Comparison of ENCODE assay signal across 20 cellular contexts in the genomic region with DNA sequence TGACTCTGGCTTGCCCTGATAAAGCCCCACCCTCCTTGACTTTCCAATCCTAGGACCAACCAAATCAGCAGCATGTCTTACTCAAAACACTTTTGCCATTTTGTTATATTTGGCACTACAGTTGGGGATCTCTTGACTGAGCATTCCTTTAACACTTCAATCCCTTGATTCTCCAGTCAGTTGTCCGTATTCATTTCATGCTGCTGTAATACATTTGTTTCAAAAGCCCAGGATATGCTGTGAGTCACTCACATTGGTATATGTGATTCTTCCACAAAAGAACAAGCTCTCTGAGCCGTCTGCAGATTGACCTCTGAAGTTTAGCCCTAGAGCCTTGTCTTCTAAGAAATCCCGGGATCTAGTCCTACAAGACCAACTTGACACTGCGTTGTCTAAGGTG. TPM values are rescaled to one million over a fixed set of nuclear protein-coding genes. Genes with fewer than 3 reads are reported as not detected.
A peak's percentile ranks its signal among the peaks of the same experiment; 100 is the strongest.
DNase-seq lines count a peak whose midpoint lies in the region; TF ChIP-seq lines count a peak whose summit lies in the region.
"Had no signal": no experiment of that assay in that cellular context is flagged by ENCODE, and none has a peak within 500 bp of the region (broad histone marks: within the 10 kb centered on the region; RNA-seq: fewer than 3 reads in every experiment).

No MANE protein-coding gene starts in this region.

- DNase-seq in GM23248: peak; percentile 29
- peak; percentile 18 for DNase-seq in brain microvascular endothelial cell
- DNase-seq in fibroblast of villous mesenchyme (ENCODE audit: low read depth): peak; percentile 17
- DNase-seq in NCI-H524 (lab: John Stamatoyannopoulos, UW): no peak
- DNase-seq in superior temporal gyrus (ENCODE audit: extremely low spot score): no peak
- DNase-seq in stimulated activated CD4-positive, alpha-beta T cell treated with anti-CD3 and anti-CD28 coated beads, Interleukin-2, amount 100 ng/mL, for 24 hours: no peak
- no peak for DNase-seq in COR-L47 (lab: John Stamatoyannopoulos, UW)
- DNase-seq: activated CD4-positive, alpha-beta T cell treated with anti-CD3 and anti-CD28 coated beads for 36 hours; activated T-cell treated with anti-CD3 and anti-CD28 coated beads, Interleukin-2, amount 50 U/mL, for 72 hours; effector memory CD8-positive, alpha-beta T cell; heart right ventricle; left lung; midbrain; NCI-H1417; NK-92 treated with Interleukin-12 subunit alpha and Interleukin-12 subunit beta, amount 100 ng/mL, for 24 hours; SJCRH30 had no signal

- H3K36me3 ChIP-seq in GM23248 (ENCODE audit: low read depth): no peaks in the 10 kb centered on the region
- no peaks in the 10 kb centered on the region for H3K36me3 ChIP-seq in brain microvascular endothelial cell (replicated peaks)
- H3K36me3 ChIP-seq: prostate gland, SJCRH30, vagina had no signal

- H2AFZ ChIP-seq in GM23248: no peak overlapping the region
- H2AFZ ChIP-seq: GM23338 had no signal

- no peaks in the 10 kb centered on the region for H3K9me3 ChIP-seq in GM23248 (ENCODE audit: low read depth)
- H3K9me3 ChIP-seq: heart right ventricle, left lung, prostate gland, SJCRH30, vagina had no signal

- 83% methylated on average over 4 of the region's 4 CpGs for WGBS in GM23248 (ENCODE audit: low coverage in 1 of 2, low lambda C conversion rate in 2 of 2, missing lambda C conversion rate in 2 of 2), 2 experiments

- H3K4me3 ChIP-seq in GM23248: no peak overlapping the region
- no peak overlapping the region for H3K4me3 ChIP-seq in brain microvascular endothelial cell (ENCODE audit: low read depth, low read length)
- H3K4me3 ChIP-seq in fibroblast of villous mesenchyme (ENCODE audit: low read depth, low read length): no peak overlapping the region
- H3K4me3 ChIP-seq: GM23338, heart right ventricle, left lung, prostate gland, SJCRH30, vagina had no signal

- H3K27me3 ChIP-seq in GM23248 (replicated peaks; ENCODE audit: insufficient read depth) (no peaks in the 10 kb centered on the region), brain microvascular endothelial cell (replicated peaks) (no peaks in the 10 kb centered on the region)
- H3K27me3 ChIP-seq: heart right ventricle, left lung, SJCRH30, vagina had no signal

- in situ Hi-C loops in GM23248 (cut with MboI) (loop anchor here (10.0 to 25.0 kb wide), 2 partner anchors 196 to 1313 kb away; no protein-coding TSS in a partner anchor), brain microvascular endothelial cell (cut with HindIII; ENCODE audit: low pct_ligation_motif_present, low sequenced_read_pairs) (no loop called here)

- no peaks in the 10 kb centered on the region for H3F3A ChIP-seq in GM23248 (ENCODE audit: insufficient read depth)

- H3K9me2 ChIP-seq in GM23248 (ENCODE audit: insufficient read depth): no peaks in the 10 kb centered on the region

- TF ChIP-seq CTCF in brain microvascular endothelial cell (IDR thresholded peaks at IDR 0.05; ENCODE audit: low read depth, low read length, missing control alignments) (no peak), fibroblast of villous mesenchyme (IDR thresholded peaks at IDR 0.05; ENCODE audit: insufficient read depth, low read depth, low read length) (no peak)

- H3K9ac ChIP-seq in GM23248: no peak overlapping the region

- no peaks in the 10 kb centered on the region for H3K4me1 ChIP-seq in GM23248 (ENCODE audit: insufficient read depth)
- H3K4me1 ChIP-seq: prostate gland, SJCRH30, vagina had no signal

- H3K27ac ChIP-seq in GM23248 (no peak overlapping the region), brain microvascular endothelial cell (no peak overlapping the region)
- H3K27ac ChIP-seq: heart right ventricle, HL-60, left lung, prostate gland, SJCRH30, vagina had no signal

- no peaks in the 10 kb centered on the region for H3K79me2 ChIP-seq in GM23248 (ENCODE audit: insufficient read depth)

- no peak overlapping the region for H3K4me2 ChIP-seq in GM23248 (ENCODE audit: unreplicated experiment)
- H3K4me2 ChIP-seq: GM23338 had no signal

- no peaks in the 10 kb centered on the region for H4K20me1 ChIP-seq in GM23248 (ENCODE audit: insufficient read depth)

RNA-seq across cellular contexts. Expression of gene MYH3, which starts 8.1 kb away (rescaled TPM):
- total RNA-seq in GM23248 (2014; rRNA removed; shearing (Covaris generic)): 1.1 and 3.1 TPM in 2 replicates
- 0.26 TPM in 1 of 2 replicates, not detected in the other for polyA plus RNA-seq in GM23248 (2016; fragmentation: Nextera tagmentation; extraction: Ambion mirVana)
- 0.43 and 0.97 TPM in 2 replicates for total RNA-seq in fibroblast of villous mesenchyme

RNA-seq across cellular contexts. Expression of gene SCO1, which starts 48.3 kb away (rescaled TPM):
- 25.6 and 51.1 TPM in 2 replicates for total RNA-seq in GM23248 (2014; rRNA removed; shearing (Covaris generic))
- 40.4 and 40.5 TPM in 2 replicates for polyA plus RNA-seq in GM23248 (2016; fragmentation: Nextera tagmentation; extraction: Ambion mirVana)
- 17.3 and 38.3 TPM in 2 replicates for total RNA-seq in fibroblast of villous mesenchyme

RNA-seq across cellular contexts. Expression of gene ADPRM, which starts 48.4 kb away (rescaled TPM):
- total RNA-seq in GM23248 (2014; rRNA removed; shearing (Covaris generic)): 8.6 and 16.1 TPM in 2 replicates
- polyA plus RNA-seq in GM23248 (2016; fragmentation: Nextera tagmentation; extraction: Ambion mirVana): 14.3 and 15.4 TPM in 2 replicates
- 7.7 and 10.8 TPM in 2 replicates for total RNA-seq in fibroblast of villous mesenchyme

Comparison
In these comparisons a context has a peak if more than half of its experiments do, and no peak if none do; other contexts are left out.
1. DNase-seq: peak in GM23248 (single experiment), brain microvascular endothelial cell (single experiment) and fibroblast of villous mesenchyme (single experiment); none in NCI-H524 (0 of 2), superior temporal gyrus (single experiment), stimulated activated CD4-positive, alpha-beta T cell treated with anti-CD3 and anti-CD28 coated beads, Interleukin-2, amount 100 ng/mL, for 24 hours (0 of 2) and COR-L47 (single experiment).